8 cellular contexts compared by ENCODE assay signal in genomic region chr1:11059166-11059989, GRCh38. TPM values are rescaled to one million over a fixed set of nuclear protein-coding genes. Genes with fewer than 3 reads are reported as not detected.
A peak's percentile ranks its signal among the peaks of the same experiment; 100 is the strongest.
DNase-seq lines count a peak whose midpoint lies in the region; ATAC-seq and TF ChIP-seq lines count a peak whose summit lies in the region.

No MANE protein-coding gene starts in this region.

- no peaks in the 10 kb centered on the region for H4K20me1 ChIP-seq in PC-9 (ENCODE audit: insufficient read depth)

- H3K4me2 ChIP-seq in PC-9, result peak overlapping the region; percentile 82

- no peak overlapping the region for H3K27ac ChIP-seq in PC-9

- CTCF ChIA-PET in PC-9 (lab: Charles Lee), result no interaction called here

- peak in 2 of 3 experiments; percentile 76 to 81 for DNase-seq in NCI-H1417 (lab: John Stamatoyannopoulos, UW)
- DNase-seq in NCI-H1417 treated with DMSO at 0.1 percent for 48 hours (lab: John Stamatoyannopoulos, UW), result no peak
- no peak for DNase-seq in PC-9
- peak; percentile 21 for DNase-seq in dermis blood vessel endothelial cell
- DNase-seq in naive thymus-derived CD8-positive, alpha-beta T cell, result peak in 1 of 10 donors; percentile 6
- DNase-seq in NCI-H69 (lab: John Stamatoyannopoulos, UW), result no peak
- no peak for DNase-seq in HK-2 (ENCODE audit: unreplicated experiment)

- peaks cover 0 to 29% (median 0%) of the 10 kb centered on the region in 3 donors for H3K36me3 Mint-ChIP-seq in naive thymus-derived CD8-positive, alpha-beta T cell

- peak overlapping the region; percentile 57 to 94 (median 88) for H3K27ac Mint-ChIP-seq in naive thymus-derived CD8-positive, alpha-beta T cell

- H3F3A ChIP-seq in PC-9 (ENCODE audit: insufficient read depth, low read depth), result no peaks in the 10 kb centered on the region

- H3K4me1 ChIP-seq in PC-9 (replicated peaks; ENCODE audit: insufficient read depth), result no peaks in the 10 kb centered on the region

- no peaks in the 10 kb centered on the region for H3K9me3 Mint-ChIP-seq in naive thymus-derived CD8-positive, alpha-beta T cell

- no peaks in the 10 kb centered on the region for H3K27me3 ChIP-seq in PC-9 (ENCODE audit: insufficient read depth, low read depth)

- no peak for TF ChIP-seq CTCF in PC-9 (conservative IDR thresholded peaks at IDR 0.05)

- H3K9me3 ChIP-seq in PC-9 (ENCODE audit: insufficient read depth, low read depth), result no peaks in the 10 kb centered on the region

- peak overlapping the region; percentile 75 for H3K4me3 ChIP-seq in PC-9

- peaks cover 14% of the 10 kb centered on the region for H3K79me2 ChIP-seq in PC-9 (ENCODE audit: low read depth)

- H3K27me3 Mint-ChIP-seq in naive thymus-derived CD8-positive, alpha-beta T cell, result no peaks in the 10 kb centered on the region

- intact Hi-C loops in PC-9 (cut with micrococcal nuclease; ENCODE audit: unreplicated experiment), result no loop called here

- no peaks in the 10 kb centered on the region for H3K36me3 ChIP-seq in PC-9 (ENCODE audit: low read depth)

- peaks cover 16 to 41% (median 33%) of the 10 kb centered on the region in 4 donors for H3K4me1 Mint-ChIP-seq in naive thymus-derived CD8-positive, alpha-beta T cell

- peak overlapping the region; percentile 85 to 95 (median 93) for H3K4me3 Mint-ChIP-seq in naive thymus-derived CD8-positive, alpha-beta T cell

- POLR2A ChIA-PET in PC-9 (lab: Charles Lee; ENCODE audit: unreplicated experiment), result no interaction called here
- POLR2A ChIA-PET in naive thymus-derived CD8-positive, alpha-beta T cell (lab: Charles Lee), result interaction anchor here (0.5 to 3.0 kb wide), 10 partner anchors 23 to 754 kb away, joined by 3 to 29 read pairs (median 4); partner anchors contain the start of genes EXOSC10, FBXO44, MTOR and TARDBP

- no peaks in the 10 kb centered on the region for H3K9me2 ChIP-seq in PC-9 (ENCODE audit: insufficient read depth)

- peak overlapping the region; percentile 70 for H2AFZ ChIP-seq in PC-9

- no TSS peak for BruUV-seq in PC-9 (replicated peaks; lab: Mats Ljungman, UMichigan)

- peak; percentile 2 for ATAC-seq in HG02571 (IDR thresholded peaks at IDR 0.05; ENCODE audit: unreplicated experiment)
- ATAC-seq in naive thymus-derived CD8-positive, alpha-beta T cell, result peak in 1 of 2 donors; percentile 29

RNA-seq across cellular contexts. Expression of gene SRM, which starts 0.4 kb away (rescaled TPM):
- total RNA-seq in PC-9 (2021), result 50.3 and 55.3 TPM in 2 replicates
- total RNA-seq in dermis blood vessel endothelial cell, result 10.6 and 41.3 TPM in 2 replicates
- total RNA-seq in naive thymus-derived CD8-positive, alpha-beta T cell, result 10 to 100 TPM; 55.0 to 55.6 TPM
- 100 to 1,000 TPM in 1 of 3 donors, 10 to 100 TPM in 2; 95.2 to 204 (median 97.9) TPM for polyA plus RNA-seq in naive thymus-derived CD8-positive, alpha-beta T cell

RNA-seq across cellular contexts. Expression of gene MASP2, which starts 12.3 kb away (rescaled TPM):
- not detected in 2 replicates for total RNA-seq in PC-9 (2021)
- total RNA-seq in dermis blood vessel endothelial cell, result not detected in 2 replicates
- under 1 TPM; 0.27 to 0.34 TPM for total RNA-seq in naive thymus-derived CD8-positive, alpha-beta T cell
- not detected for polyA plus RNA-seq in naive thymus-derived CD8-positive, alpha-beta T cell

RNA-seq across cellular contexts. Expression of gene EXOSC10, which starts 40.3 kb away (rescaled TPM):
- 55.8 and 57.7 TPM in 2 replicates for total RNA-seq in PC-9 (2021)
- 53.6 and 67.8 TPM in 2 replicates for total RNA-seq in dermis blood vessel endothelial cell
- 10 to 100 TPM; 93.2 to 93.3 TPM for total RNA-seq in naive thymus-derived CD8-positive, alpha-beta T cell
- 10 to 100 TPM; 31.7 to 45.5 (median 35.6) TPM for polyA plus RNA-seq in naive thymus-derived CD8-positive, alpha-beta T cell

RNA-seq across cellular contexts. Expression of gene TARDBP, which starts 46.9 kb away (rescaled TPM):
- total RNA-seq in PC-9 (2021) (142 and 177 TPM in 2 replicates), dermis blood vessel endothelial cell (133 and 197 TPM in 2 replicates)
- 100 to 1,000 TPM; 193 to 211 TPM for total RNA-seq in naive thymus-derived CD8-positive, alpha-beta T cell
- 10 to 100 TPM; 46.6 to 65.2 (median 54.2) TPM for polyA plus RNA-seq in naive thymus-derived CD8-positive, alpha-beta T cell

Comparison
In these comparisons a context has a peak if more than half of its experiments do, and no peak if none do; other contexts are left out.
1. DNase-seq: peak in NCI-H1417 (2 of 3) and dermis blood vessel endothelial cell (single experiment); none in NCI-H1417 treated with DMSO at 0.1 percent for 48 hours (single experiment), PC-9 (0 of 2), NCI-H69 (single experiment) and HK-2 (single experiment).